In genomic region chr6:7042056-7042653, GRCh38 we compare ENCODE assay signal across 11 cellular contexts.
DNase-seq lines count a peak whose midpoint lies in the region; ATAC-seq and TF ChIP-seq lines count a peak whose summit lies in the region.
"Had no signal": no experiment of that assay in that cellular context is flagged by ENCODE, and none has a peak within 500 bp of the region (broad histone marks: within the 10 kb centered on the region; RNA-seq: fewer than 3 reads in every experiment).

No MANE protein-coding gene starts in this region.

- H3K4me1 ChIP-seq in right atrium auricular region (peaks cover 0 to 10% of the 10 kb centered on the region in 2 donors), left lung (peaks cover 0 to 19% of the 10 kb centered on the region in 2 donors)

- no peak for TF ChIP-seq CTCF in right atrium auricular region (IDR thresholded peaks at IDR 0.05)
- no peak for TF ChIP-seq CTCF in left lung (IDR thresholded peaks at IDR 0.05)
- TF ChIP-seq CTCF in progenitor cell of endocrine pancreas (IDR thresholded peaks at IDR 0.05; ENCODE audit: unreplicated experiment) = no peak

- H3K4me3 Mint-ChIP-seq in progenitor cell of endocrine pancreas (ENCODE audit: low read depth) = no peak overlapping the region
- H3K4me3 Mint-ChIP-seq: activated CD4-positive, alpha-beta T cell treated with anti-CD3 and anti-CD28 coated beads for 36 hours had no signal

- H3K36me3 Mint-ChIP-seq in progenitor cell of endocrine pancreas (ENCODE audit: insufficient read depth) = no peaks in the 10 kb centered on the region

- ATAC-seq in Right ventricle myocardium inferior (peak; percentile 14), left lung (peak; percentile 68), GM21737 (IDR thresholded peaks at IDR 0.05; ENCODE audit: unreplicated experiment) (no peak), HG03457 (IDR thresholded peaks at IDR 0.05; ENCODE audit: unreplicated experiment) (no peak)
- ATAC-seq: activated CD4-positive, alpha-beta T cell treated with anti-CD3 and anti-CD28 coated beads for 36 hours had no signal

- H3K27ac ChIP-seq in right atrium auricular region (peak overlapping the region in 1 of 2 donors; percentile 37), left lung (peak overlapping the region in 1 of 2 donors; percentile 57)

- H3K4me3 ChIP-seq in right atrium auricular region (no peak overlapping the region), left lung (no peak overlapping the region)

- H3K27me3 ChIP-seq in right atrium auricular region (no peaks in the 10 kb centered on the region), left lung (no peaks in the 10 kb centered on the region)

- no peak overlapping the region for H3K27ac Mint-ChIP-seq in progenitor cell of endocrine pancreas
- H3K27ac Mint-ChIP-seq: activated CD4-positive, alpha-beta T cell treated with anti-CD3 and anti-CD28 coated beads for 36 hours had no signal

- H3K36me3 ChIP-seq in right atrium auricular region (no peaks in the 10 kb centered on the region), left lung (no peaks in the 10 kb centered on the region)

- intact Hi-C loops in Right ventricle myocardium inferior (cut with DNase I) = loop anchor here (5.0 to 10.0 kb wide), 2 partner anchors 117 to 315 kb away; no protein-coding TSS in a partner anchor
- intact Hi-C loops in left lung (cut with DNase I) = no loop called here

- DNase-seq in Right ventricle myocardium inferior (ENCODE audit: missing footprints) (no peak), right atrium auricular region (ENCODE audit: low spot score) (no peak), amniotic epithelial cell (ENCODE audit: low read depth) (peak; percentile 7), left lung (peak; percentile 48 to 80), ureter (ENCODE audit: low spot score) (peak; percentile 47), progenitor cell of endocrine pancreas (ENCODE audit: low spot score, unreplicated experiment) (no peak)
- DNase-seq: activated CD4-positive, alpha-beta T cell treated with anti-CD3 and anti-CD28 coated beads for 36 hours; cortex of kidney; NCI-H2081 had no signal

- no peaks in the 10 kb centered on the region for H3K27me3 Mint-ChIP-seq in progenitor cell of endocrine pancreas

- peaks cover 21% of the 10 kb centered on the region for H3K4me1 Mint-ChIP-seq in progenitor cell of endocrine pancreas (ENCODE audit: low read depth)

- H3K9me3 ChIP-seq in right atrium auricular region (no peaks in the 10 kb centered on the region), left lung (no peaks in the 10 kb centered on the region)

- no peaks in the 10 kb centered on the region for H3K9me3 Mint-ChIP-seq in progenitor cell of endocrine pancreas (ENCODE audit: low read depth)

Comparison
In these comparisons a context has a peak if more than half of its experiments do, and no peak if none do; other contexts are left out.
1. ATAC-seq: peak in Right ventricle myocardium inferior (single experiment) and left lung (single experiment); none in GM21737 (single experiment) and HG03457 (single experiment).
2. DNase-seq: peak in amniotic epithelial cell (single experiment), left lung (2 of 2) and ureter (single experiment); none in Right ventricle myocardium inferior (single experiment), right atrium auricular region (single experiment) and progenitor cell of endocrine pancreas (single experiment).